ENCODE assay signal across 14 cellular contexts in genomic region chr20:50170549-50171220, GRCh38. TPM values are rescaled to one million over a fixed set of nuclear protein-coding genes. Genes with fewer than 3 reads are reported as not detected.
DNase-seq lines count a peak whose midpoint lies in the region; ATAC-seq and TF ChIP-seq lines count a peak whose summit lies in the region.
"Had no signal": no experiment of that assay in that cellular context is flagged by ENCODE, and none has a peak within 500 bp of the region (broad histone marks: within the 10 kb centered on the region; RNA-seq: fewer than 3 reads in every experiment).

No MANE protein-coding gene starts in this region.

- POLR2A ChIA-PET in RWPE1 (lab: Yijun Ruan, JAX; ENCODE audit: low non-redundant PET): interaction anchor here (2.6 kb wide), 1 partner anchor 18 kb away, joined by 23 read pairs; the partner anchor contains the start of gene PEDS1

- no peaks in the 10 kb centered on the region for H3K36me3 ChIP-seq in mesodermal cell (ENCODE audit: control insufficient read depth, insufficient read depth, low read length)

- no peaks in the 10 kb centered on the region for H3K27me3 Mint-ChIP-seq in progenitor cell of endocrine pancreas
- peaks cover 3% of the 10 kb centered on the region for H3K27me3 Mint-ChIP-seq in glutamatergic neuron (ENCODE audit: unreplicated experiment)

- peaks cover 17% of the 10 kb centered on the region for H3K4me1 Mint-ChIP-seq in progenitor cell of endocrine pancreas (ENCODE audit: low read depth)
- peaks cover 10% of the 10 kb centered on the region for H3K4me1 Mint-ChIP-seq in glutamatergic neuron (ENCODE audit: low read depth, unreplicated experiment)

- peak; percentile 8 for DNase-seq in D341Med (ENCODE audit: low spot score)
- DNase-seq in RWPE1 (ENCODE audit: low spot score): no peak
- no peak for DNase-seq in progenitor cell of endocrine pancreas (ENCODE audit: low spot score, unreplicated experiment)
- DNase-seq in activated effector memory CD4-positive, alpha-beta T cell treated with anti-CD3 and anti-CD28 coated beads, Interleukin-2, amount 50 U/mL, for 16 hours: no peak
- DNase-seq in glutamatergic neuron: no peak
- no peak for DNase-seq in DMS153 (lab: John Stamatoyannopoulos, UW)
- DNase-seq: CD4-positive, alpha-beta T cell; GF-D8; GM23248; Kasumi-1; NCI-H510A had no signal

- H3K27ac Mint-ChIP-seq in progenitor cell of endocrine pancreas: no peak overlapping the region
- no peak overlapping the region for H3K27ac Mint-ChIP-seq in glutamatergic neuron (ENCODE audit: unreplicated experiment)
- H3K27ac Mint-ChIP-seq: B cell; CD4-positive, alpha-beta T cell had no signal

- H3K36me3 Mint-ChIP-seq in progenitor cell of endocrine pancreas (ENCODE audit: insufficient read depth): peaks cover 3% of the 10 kb centered on the region
- no peaks in the 10 kb centered on the region for H3K36me3 Mint-ChIP-seq in glutamatergic neuron (ENCODE audit: unreplicated experiment)

- CTCF ChIA-PET in RWPE1 (lab: Yijun Ruan, JAX): interaction anchor here (0.6 to 5.4 kb wide), 8 partner anchors 8 to 293 kb away, joined by 3 to 121 read pairs (median 4); no protein-coding TSS in a partner anchor

- H3K4me3 Mint-ChIP-seq in progenitor cell of endocrine pancreas (ENCODE audit: low read depth) (peak overlapping the region; percentile 33), glutamatergic neuron (ENCODE audit: unreplicated experiment) (no peak overlapping the region)
- H3K4me3 Mint-ChIP-seq: B cell; CD4-positive, alpha-beta T cell had no signal

- 94 to 95% methylated on average over 7 to 13 of the region's 14 CpGs for WGBS in mesodermal cell (ENCODE audit: insufficient coverage in 2 of 2), 2 experiments

- peaks cover 4% of the 10 kb centered on the region for H3K9me3 Mint-ChIP-seq in progenitor cell of endocrine pancreas (ENCODE audit: low read depth)
- no peaks in the 10 kb centered on the region for H3K9me3 Mint-ChIP-seq in glutamatergic neuron (ENCODE audit: unreplicated experiment)
- H3K9me3 Mint-ChIP-seq: CD4-positive, alpha-beta T cell had no signal

- H3K27ac ChIP-seq in RWPE1 (peak overlapping the region; percentile 83), mesodermal cell (ENCODE audit: low read depth, low read length, severe bottlenecking) (peak overlapping the region; percentile 23)
- H3K27ac ChIP-seq: GM23248 had no signal

- TF ChIP-seq CTCF in RWPE1 (conservative IDR thresholded peaks at IDR 0.05; ENCODE audit: low read depth) (no peak), progenitor cell of endocrine pancreas (IDR thresholded peaks at IDR 0.05; ENCODE audit: unreplicated experiment) (no peak), glutamatergic neuron (IDR thresholded peaks at IDR 0.05; ENCODE audit: partially characterized antibody, unreplicated experiment) (no peak)

- H3K9me3 ChIP-seq in mesodermal cell (ENCODE audit: control insufficient read depth, low read length): no peaks in the 10 kb centered on the region

- H3K4me3 ChIP-seq in mesodermal cell (ENCODE audit: extremely low read depth, insufficient read depth, low read length, poor library complexity, severe bottlenecking): no peak overlapping the region
- H3K4me3 ChIP-seq: GM23248 had no signal

- ATAC-seq in GM18519 (IDR thresholded peaks at IDR 0.05; ENCODE audit: low FRiP score, unreplicated experiment): no peak

- peaks cover 20% of the 10 kb centered on the region for H3K4me1 ChIP-seq in mesodermal cell (ENCODE audit: control insufficient read depth, insufficient read depth, low read length, poor library complexity, severe bottlenecking)

RNA-seq across cellular contexts. Expression of gene PEDS1, which starts 17.2 kb away (rescaled TPM):
- 40.5 TPM for polyA plus RNA-seq in mesodermal cell (2013, experiment 1 of 2)
- 35.7 TPM for polyA plus RNA-seq in mesodermal cell (2013, experiment 2 of 2)
- 26.0 and 31.0 TPM in 2 replicates for total RNA-seq in progenitor cell of endocrine pancreas
- 29.3 TPM for total RNA-seq in glutamatergic neuron (ENCODE audit: unreplicated experiment)

RNA-seq across cellular contexts. Expression of gene CEBPB, which starts 19.9 kb away (rescaled TPM):
- 23.6 TPM for polyA plus RNA-seq in mesodermal cell (2013, experiment 1 of 2)
- polyA plus RNA-seq in mesodermal cell (2013, experiment 2 of 2): 19.7 TPM
- total RNA-seq in progenitor cell of endocrine pancreas (19.6 and 21.3 TPM in 2 replicates), glutamatergic neuron (ENCODE audit: unreplicated experiment) (11.3 TPM)

RNA-seq across cellular contexts. Expression of gene UBE2V1, which starts 57.7 kb away (rescaled TPM):
- polyA plus RNA-seq in mesodermal cell (2013, experiment 1 of 2): 144 TPM
- 165 TPM for polyA plus RNA-seq in mesodermal cell (2013, experiment 2 of 2)
- 150 and 157 TPM in 2 replicates for total RNA-seq in progenitor cell of endocrine pancreas
- total RNA-seq in glutamatergic neuron (ENCODE audit: unreplicated experiment): 149 TPM
